Comparison of ENCODE assay signal across 24 cellular contexts in the genomic region with DNA sequence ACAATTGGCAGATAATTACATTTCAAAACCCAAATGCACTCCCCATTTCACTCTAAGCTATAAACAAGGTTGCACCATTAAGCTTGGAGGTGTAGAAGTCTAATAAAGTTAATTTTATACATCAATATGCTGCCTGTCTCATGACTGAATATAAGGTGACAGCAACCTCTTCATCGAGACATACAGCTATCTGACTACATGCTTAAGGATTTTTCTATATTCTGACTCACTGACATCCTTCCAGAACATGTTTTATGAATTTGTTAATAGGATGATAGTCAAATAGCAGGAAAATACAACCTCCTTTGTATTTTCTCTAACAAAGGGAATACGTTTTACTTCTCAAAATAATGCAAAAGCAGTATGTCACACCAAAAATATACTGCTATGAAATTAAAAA.
DNase-seq lines count a peak whose midpoint lies in the region; ATAC-seq and TF ChIP-seq lines count a peak whose summit lies in the region.
"Had no signal": no experiment of that assay in that cellular context is flagged by ENCODE, and none has a peak within 500 bp of the region (broad histone marks: within the 10 kb centered on the region; RNA-seq: fewer than 3 reads in every experiment).

No MANE protein-coding gene starts in this region.

- no peak for TF ChIP-seq EP300 in transverse colon (IDR thresholded peaks at IDR 0.05; ENCODE audit: low read depth)

- H3K36me3 ChIP-seq in cardiac muscle cell (peaks cover 32% of the 10 kb centered on the region), transverse colon (peaks cover 0 to 22% (median 0%) of the 10 kb centered on the region in 4 donors)

- H3K27ac ChIP-seq in cardiac muscle cell (peak overlapping the region; percentile 82), VCaP (peak overlapping the region; percentile 87), foreskin keratinocyte (no peak overlapping the region), transverse colon (no peak overlapping the region)
- H3K27ac ChIP-seq: epithelial cell of prostate, neutrophil, sigmoid colon, testis had no signal

- TF ChIP-seq POLR2A in transverse colon (IDR thresholded peaks at IDR 0.05): no peak

- peaks cover 57% of the 10 kb centered on the region for H3K36me3 Mint-ChIP-seq in stimulated activated memory B cell treated with anti-CD40 and anti-IgM and Interleukin-4, amounts not matched to agents 10 μg/mL and 1 μg/mL and 100 μg/mL, for 72 hours

- in situ Hi-C loops in transverse colon (cut with MboI; ENCODE audit: low pct_ligation_motif_present in 1 of 4, low pct_unique_long_range_greater_than_20kb in 1 of 4, low sequenced_read_pairs in 3 of 4): loop anchor here (10.0 to 25.0 kb wide), 6 partner anchors 253 to 503 kb away; a partner anchor contains a TSS

- TF ChIP-seq CTCF in cardiac muscle cell (IDR thresholded peaks at IDR 0.05; ENCODE audit: low read depth, low read length) (no peak), VCaP (conservative IDR thresholded peaks at IDR 0.05) (no peak), foreskin keratinocyte (conservative IDR thresholded peaks at IDR 0.05) (no peak), transverse colon (IDR thresholded peaks at IDR 0.05) (no peak)

- H3K9me3 ChIP-seq in cardiac muscle cell (ENCODE audit: low read depth): no peaks in the 10 kb centered on the region
- no peaks in the 10 kb centered on the region for H3K9me3 ChIP-seq in transverse colon
- H3K9me3 ChIP-seq: heart right ventricle, neutrophil, psoas muscle, sigmoid colon, testis had no signal

- H3K27me3 ChIP-seq in cardiac muscle cell: no peaks in the 10 kb centered on the region
- H3K27me3 ChIP-seq in foreskin keratinocyte: no peaks in the 10 kb centered on the region
- H3K27me3 ChIP-seq in transverse colon: no peaks in the 10 kb centered on the region
- H3K27me3 ChIP-seq: heart right ventricle, neutrophil, sigmoid colon, testis had no signal

- intact Hi-C loops in cardiac septum (cut with DNase I) (loop anchor here (2.0 to 10.0 kb wide), 4 partner anchors 255 to 503 kb away; a partner anchor contains a TSS), transverse colon (cut with DNase I; ENCODE audit: low total_unique reads) (no loop called here)

- H3K4me3 ChIP-seq in cardiac muscle cell (no peak overlapping the region), transverse colon (no peak overlapping the region)
- H3K4me3 ChIP-seq: heart right ventricle, psoas muscle, sigmoid colon, testis had no signal

- peak overlapping the region; percentile 57 for H3K27ac Mint-ChIP-seq in stimulated activated memory B cell treated with anti-CD40 and anti-IgM and Interleukin-4, amounts not matched to agents 10 μg/mL and 1 μg/mL and 100 μg/mL, for 72 hours
- H3K27ac Mint-ChIP-seq: activated CD8-positive, alpha-beta T cell treated with anti-CD3 and anti-CD28 coated beads, Interleukin-2, amount 10 ng/mL, durations not matched to agents 7 days and 5 days; T-helper 1 cell treated with Interleukin-12 subunit alpha and Interleukin-12 subunit beta and Interleukin-4 antibody, amounts not matched to agents 30 μg/mL and 1 μg/mL, for 36 hours had no signal

- no peaks in the 10 kb centered on the region for H3K27me3 Mint-ChIP-seq in stimulated activated memory B cell treated with anti-CD40 and anti-IgM and Interleukin-4, amounts not matched to agents 10 μg/mL and 1 μg/mL and 100 μg/mL, for 72 hours
- H3K27me3 Mint-ChIP-seq: activated naive CD8-positive, alpha-beta T cell treated with anti-CD3 and anti-CD28 coated beads, Interleukin-2, amount 50 U/mL, for 24 hours; CD4-positive, alpha-beta memory T cell had no signal

- ATAC-seq in foreskin keratinocyte: peak; percentile 62
- no peak for ATAC-seq in stimulated activated memory B cell treated with anti-CD40 and anti-IgM and Interleukin-4, amounts not matched to agents 10 μg/mL and 1 μg/mL and 100 μg/mL, for 72 hours
- no peak for ATAC-seq in HG03520 (IDR thresholded peaks at IDR 0.05; ENCODE audit: unreplicated experiment)
- ATAC-seq: activated CD8-positive, alpha-beta T cell treated with anti-CD3 and anti-CD28 coated beads, Interleukin-2, amount 10 ng/mL, durations not matched to agents 7 days and 5 days; activated naive CD8-positive, alpha-beta T cell treated with anti-CD3 and anti-CD28 coated beads, Interleukin-2, amount 50 U/mL, for 24 hours; stimulated activated naive CD8-positive, alpha-beta T cell treated with anti-CD3 and anti-CD28 coated beads, Interleukin-15, Interleukin-2, amounts not matched to agents 100 U/mL and 50 U/mL, for 24 hours had no signal

- peaks cover 66% of the 10 kb centered on the region for H3K4me1 Mint-ChIP-seq in stimulated activated memory B cell treated with anti-CD40 and anti-IgM and Interleukin-4, amounts not matched to agents 10 μg/mL and 1 μg/mL and 100 μg/mL, for 72 hours

- H3K4me3 Mint-ChIP-seq in stimulated activated memory B cell treated with anti-CD40 and anti-IgM and Interleukin-4, amounts not matched to agents 10 μg/mL and 1 μg/mL and 100 μg/mL, for 72 hours: no peak overlapping the region
- H3K4me3 Mint-ChIP-seq: activated CD8-positive, alpha-beta T cell treated with anti-CD3 and anti-CD28 coated beads, Interleukin-2, amount 10 ng/mL, durations not matched to agents 7 days and 5 days; activated naive CD8-positive, alpha-beta T cell treated with anti-CD3 and anti-CD28 coated beads, Interleukin-2, amount 50 U/mL, for 24 hours; T-helper 1 cell treated with Interleukin-12 subunit alpha and Interleukin-12 subunit beta and Interleukin-4 antibody, amounts not matched to agents 30 μg/mL and 1 μg/mL, for 36 hours had no signal

- 83 to 91% methylated on average over 2 of the region's 2 CpGs for WGBS in transverse colon (ENCODE audit: low coverage in 1 of 2), 2 donors

- DNase-seq in cardiac muscle cell (ENCODE audit: low read depth in 1 of 2, low spot score in 1 of 2) (no peak), cardiac septum (ENCODE audit: low spot score) (no peak), foreskin keratinocyte (peak in 1 of 2 donors; percentile 27), transverse colon (no peak), NCI-H2227 (lab: John Stamatoyannopoulos, UW; ENCODE audit: unreplicated experiment) (no peak)
- DNase-seq: 8988T; activated CD4-positive, alpha-beta T cell treated with anti-CD3 and anti-CD28 coated beads for 1 hour; activated CD8-positive, alpha-beta T cell treated with anti-CD3 and anti-CD28 coated beads, Interleukin-2, amount 10 ng/mL, durations not matched to agents 7 days and 5 days; activated effector memory CD4-positive, alpha-beta T cell treated with anti-CD3 and anti-CD28 coated beads, Interleukin-2, amount 50 U/mL, for 16 hours; activated naive CD8-positive, alpha-beta T cell treated with anti-CD3 and anti-CD28 coated beads, Interleukin-2, amount 50 U/mL, for 24 hours; CD4-positive, alpha-beta memory T cell; heart right ventricle; mammary epithelial cell; NCI-H2081 treated with DMSO at 0.1 percent for 48 hours; psoas muscle; sigmoid colon; stimulated activated naive CD8-positive, alpha-beta T cell treated with anti-CD3 and anti-CD28 coated beads, Interleukin-15, Interleukin-2, amounts not matched to agents 100 U/mL and 50 U/mL, for 24 hours; testis had no signal

- peaks cover 47% of the 10 kb centered on the region for H3K4me1 ChIP-seq in cardiac muscle cell (ENCODE audit: low read depth)
- H3K4me1 ChIP-seq in foreskin keratinocyte: peaks cover 17% of the 10 kb centered on the region
- peaks cover 5 to 47% (median 18%) of the 10 kb centered on the region in 4 donors for H3K4me1 ChIP-seq in transverse colon

- peaks cover 3% of the 10 kb centered on the region for H3K9me3 Mint-ChIP-seq in stimulated activated memory B cell treated with anti-CD40 and anti-IgM and Interleukin-4, amounts not matched to agents 10 μg/mL and 1 μg/mL and 100 μg/mL, for 72 hours
- H3K9me3 Mint-ChIP-seq: CD4-positive, alpha-beta memory T cell had no signal

Comparison
In these comparisons a context has a peak if more than half of its experiments do, and no peak if none do; other contexts are left out.
1. H3K27ac ChIP-seq: peak in cardiac muscle cell (single experiment) and VCaP (single experiment); none in foreskin keratinocyte (single experiment) and transverse colon (0 of 4).